1 cellular context compared by ENCODE assay signal in the genomic region with DNA sequence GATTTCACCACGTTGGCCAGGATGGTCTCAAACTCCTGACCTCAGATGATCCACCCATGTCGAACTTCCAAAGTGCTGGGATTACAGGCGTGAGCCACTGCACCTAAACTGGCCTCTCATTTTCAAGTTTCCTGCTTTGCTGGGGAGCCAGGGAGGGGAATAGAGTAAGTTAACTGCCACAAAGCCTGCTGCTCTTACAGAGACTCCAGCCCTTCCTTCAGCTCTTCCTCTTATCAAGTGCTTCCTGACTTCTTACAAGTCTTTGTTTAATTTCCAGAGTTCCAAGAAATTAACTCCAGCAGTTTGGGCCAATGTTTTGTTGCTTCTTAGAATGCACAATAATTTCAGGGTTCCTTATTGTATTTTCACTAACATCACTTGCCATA.
TF ChIP-seq lines count a peak whose summit lies in the region.

No MANE protein-coding gene starts in this region.

TF ChIP-seq in K562, 482 proteins besides CTCF, POLR2A, EP300 and RAD21:
- 0 out of 2 replicates have a peak, but pooled peaks have one; percentile 1 for TF ChIP-seq ZNF311 (CRISPR knock-in tag; IDR thresholded peaks at IDR 0.05)
- no peak for TF ChIP-seq ELK1 (CRISPR knock-in tag; IDR thresholded peaks at IDR 0.05)
- TF ChIP-seq ZNF165 (CRISPR knock-in tag; IDR thresholded peaks at IDR 0.05; ENCODE audit: borderline replicate concordance): no peak
- 0 out of 2 replicates have a peak, but pooled peaks have one; percentile 11 for TF ChIP-seq NFRKB (IDR thresholded peaks at IDR 0.05; ENCODE audit: low read depth)
- no peak for TF ChIP-seq SMC3 (conservative IDR thresholded peaks at IDR 0.05; ENCODE audit: insufficient read depth, low read depth, low read length)
- no peak for TF ChIP-seq NR4A1 (CRISPR knock-in tag; IDR thresholded peaks at IDR 0.05)
- TF ChIP-seq NR4A1 (tag; IDR thresholded peaks at IDR 0.05): peak; percentile 17; the same call in 1 of the 2 replicates
